In the genomic region with DNA sequence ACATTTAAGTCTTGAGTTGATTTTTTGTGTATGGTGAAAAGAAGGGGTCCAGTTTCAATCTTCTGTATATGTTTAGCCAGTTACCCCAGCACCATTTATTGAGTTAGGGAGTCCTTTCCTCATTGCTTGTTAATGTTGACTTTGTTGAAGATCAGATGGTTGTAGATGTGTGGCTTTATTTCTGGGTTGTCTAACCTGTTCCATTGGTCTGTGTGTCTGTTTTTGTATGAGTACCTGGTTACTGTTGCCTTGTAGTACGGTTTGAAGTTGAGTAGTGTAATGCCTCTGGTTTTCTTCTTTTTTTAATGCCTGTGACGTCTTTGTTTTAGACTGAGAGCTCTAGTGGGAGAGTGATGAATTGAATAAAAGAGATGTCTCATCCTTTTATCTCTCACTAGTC, we compare ENCODE assay signal across 28 cellular contexts.
"Had no signal": no experiment of that assay in that cellular context is flagged by ENCODE, and none has a peak within 500 bp of the region (broad histone marks: within the 10 kb centered on the region; RNA-seq: fewer than 3 reads in every experiment).

No MANE protein-coding gene starts in this region.

- H3K4me1 ChIP-seq: ascending aorta, SJCRH30 had no signal

- H3K27ac ChIP-seq: ascending aorta, cardiac muscle cell, PC-9, RWPE1, SJCRH30 had no signal

- H3K27me3 ChIP-seq: ascending aorta, cardiac muscle cell, MG63, SJCRH30 had no signal

- H3K9ac ChIP-seq: SK-N-SH had no signal

- H3K4me2 ChIP-seq: PC-9, SK-N-SH had no signal

- H3K4me3 ChIP-seq: ascending aorta, cardiac muscle cell, MG63, PC-9, SJCRH30 had no signal

- DNase-seq: activated CD4-positive, alpha-beta T cell treated with anti-CD3 and anti-CD28 coated beads for 36 hours; activated CD4-positive, alpha-beta T cell treated with anti-CD3 and anti-CD28 coated beads, Interleukin-2, amount 10 ng/mL, durations not matched to agents 7 days and 5 days; activated CD4-positive, alpha-beta T cell treated with anti-CD3 and anti-CD28 coated beads, Interleukin-2, amount 50 U/mL, for 48 hours; activated CD8-positive, alpha-beta T cell treated with anti-CD3 and anti-CD28 coated beads, Interleukin-2, amount 10 ng/mL, durations not matched to agents 7 days and 5 days; activated gamma-delta T cell; activated naive CD4-positive, alpha-beta T cell treated with Interleukin-2 at 50 U/mL for 16 hours; activated naive CD8-positive, alpha-beta T cell treated with anti-CD3 and anti-CD28 coated beads, Interleukin-2, amount 10 ng/mL, durations not matched to agents 7 days and 5 days; activated T-cell treated with anti-CD3 and anti-CD28 coated beads, Interleukin-2, amount 50 U/mL, for 24 hours; amygdala; Kasumi-1; KG1; MG63; NCI-H1048; NCI-H1105 treated with DMSO at 0.1 percent for 48 hours; NCI-H1436; NCI-H1694 treated with DMSO at 0.1 percent for 48 hours; NCI-H2029; NCI-H2107; NCI-H2171; NCI-H524; NCI-H69; NK-92 treated with Interleukin-12 subunit alpha and Interleukin-12 subunit beta, amount 100 ng/mL, for 24 hours; SJCRH30; SK-N-SH had no signal

- H3K9me3 ChIP-seq: SJCRH30 had no signal

- H3K36me3 ChIP-seq: ascending aorta, cardiac muscle cell, MG63, SJCRH30 had no signal

- H2AFZ ChIP-seq: PC-9 had no signal
